19 cellular contexts compared by ENCODE assay signal in the genomic region with DNA sequence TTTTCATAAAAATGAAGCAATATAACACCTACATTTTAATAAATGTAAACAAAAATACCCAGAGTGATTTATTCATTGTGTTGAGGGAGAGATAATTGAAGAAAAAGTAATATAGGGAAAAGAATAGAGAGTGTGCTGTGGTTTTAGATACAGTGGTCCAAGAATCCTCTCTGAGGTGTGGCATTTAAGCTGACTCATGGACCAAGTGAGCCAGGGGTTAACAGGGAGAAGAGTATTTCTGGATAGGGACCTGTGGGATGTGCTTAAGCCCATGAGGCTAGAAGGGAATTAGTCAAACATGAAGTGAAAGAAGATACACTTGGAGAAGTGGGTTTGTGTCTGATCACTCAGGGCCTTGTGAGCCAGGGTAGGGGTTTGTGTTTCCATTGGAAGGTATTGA.
DNase-seq lines count a peak whose midpoint lies in the region; TF ChIP-seq lines count a peak whose summit lies in the region.
"Had no signal": no experiment of that assay in that cellular context is flagged by ENCODE, and none has a peak within 500 bp of the region (broad histone marks: within the 10 kb centered on the region; RNA-seq: fewer than 3 reads in every experiment).

No MANE protein-coding gene starts in this region.

- H4K5ac ChIP-seq in mesendoderm (ENCODE audit: low read length): no peak overlapping the region

- intact Hi-C loops in ovary (cut with DNase I): no loop called here
- intact Hi-C loops in ascending aorta (cut with DNase I): no loop called here

- H3K4me2 ChIP-seq in mesendoderm (ENCODE audit: low read length): no peak overlapping the region
- H3K4me2 ChIP-seq: A549, BLaER1, GM23338 had no signal

- TF ChIP-seq CTCF in ovary (IDR thresholded peaks at IDR 0.05): no peak
- TF ChIP-seq CTCF in GM10248 (IDR thresholded peaks at IDR 0.05; ENCODE audit: control extremely low read depth, extremely low read depth, low read depth, missing control alignments): no peak
- TF ChIP-seq CTCF in ascending aorta (IDR thresholded peaks at IDR 0.05): no peak

- TF ChIP-seq EP300 in ovary (IDR thresholded peaks at IDR 0.05): no peak

- H4K8ac ChIP-seq in mesendoderm (ENCODE audit: low read depth, low read length): no peak overlapping the region

- H2AK5ac ChIP-seq in mesendoderm (ENCODE audit: low read length): no peak overlapping the region

- TF ChIP-seq POLR2A in ovary (IDR thresholded peaks at IDR 0.05): no peak

- peak overlapping the region; percentile 51 for H3K18ac ChIP-seq in mesendoderm (ENCODE audit: low read length)

- no peak overlapping the region for H2BK120ac ChIP-seq in mesendoderm (ENCODE audit: low read depth, low read length)

- H3K27ac ChIP-seq in mesendoderm (ENCODE audit: low read depth, low read length): no peak overlapping the region
- no peak overlapping the region for H3K27ac ChIP-seq in ovary
- H3K27ac ChIP-seq in ascending aorta: no peak overlapping the region
- H3K27ac ChIP-seq: 22Rv1, A549, BLaER1, HL-60 had no signal

- H3K27me3 ChIP-seq in mesendoderm (ENCODE audit: insufficient read depth, low read length, poor library complexity) (no peaks in the 10 kb centered on the region), ovary (no peaks in the 10 kb centered on the region), ascending aorta (no peaks in the 10 kb centered on the region)
- H3K27me3 ChIP-seq: BLaER1 had no signal

- no peak overlapping the region for H3K56ac ChIP-seq in mesendoderm (ENCODE audit: low read length)

- H3K9me3 ChIP-seq in ovary (no peaks in the 10 kb centered on the region), ascending aorta (no peaks in the 10 kb centered on the region)
- H3K9me3 ChIP-seq: A549, BLaER1 had no signal

- H3K79me2 ChIP-seq in mesendoderm (ENCODE audit: control insufficient read depth, insufficient read depth, low read length): no peaks in the 10 kb centered on the region

- no peak overlapping the region for H3K23ac ChIP-seq in mesendoderm (ENCODE audit: low read length)

- no peak overlapping the region for H3K4ac ChIP-seq in mesendoderm (ENCODE audit: low read depth, low read length)

- H3K36me3 ChIP-seq in mesendoderm (ENCODE audit: control insufficient read depth, insufficient read depth, low read length) (no peaks in the 10 kb centered on the region), ovary (no peaks in the 10 kb centered on the region), ascending aorta (no peaks in the 10 kb centered on the region)
- H3K36me3 ChIP-seq: BLaER1 had no signal

- CTCF ChIA-PET in GM10248 (lab: Yijun Ruan, JAX): no interaction called here

- POLR2A ChIA-PET in GM10248 (lab: Yijun Ruan, JAX): no interaction called here

- H3K4me1 ChIP-seq in mesendoderm (ENCODE audit: control insufficient read depth, low read depth, low read length) (no peaks in the 10 kb centered on the region), ovary (ENCODE audit: insufficient read depth) (no peaks in the 10 kb centered on the region), ascending aorta (no peaks in the 10 kb centered on the region)
- H3K4me1 ChIP-seq: A549, BLaER1 had no signal

- H2BK5ac ChIP-seq in mesendoderm (ENCODE audit: low read length): no peak overlapping the region

- H3K4me3 ChIP-seq in mesendoderm (ENCODE audit: low read length): no peak overlapping the region
- no peak overlapping the region for H3K4me3 ChIP-seq in ovary
- H3K4me3 ChIP-seq in ascending aorta: no peak overlapping the region
- H3K4me3 ChIP-seq: A549, BLaER1, GM23338 had no signal

- no peaks in the 10 kb centered on the region for H3K79me1 ChIP-seq in mesendoderm (ENCODE audit: low read length)

- DNase-seq in HT1080 (ENCODE audit: low read depth): peak; percentile 72
- DNase-seq in SW480 (ENCODE audit: low spot score): peak; percentile 0
- DNase-seq in astrocyte of the hippocampus (ENCODE audit: low read depth, low spot score): peak; percentile 31
- no peak for DNase-seq in mesendoderm
- no peak for DNase-seq in ovary
- no peak for DNase-seq in GM10248 (ENCODE audit: extremely low spot score)
- DNase-seq in ascending aorta (ENCODE audit: low spot score in 2 of 2): no peak
- no peak for DNase-seq in stimulated activated CD8-positive, alpha-beta memory T cell treated with anti-CD3 and anti-CD28 coated beads, Interleukin-4, amount 100 ng/mL, for 48 hours
- DNase-seq: AML-193; CD4-positive, alpha-beta memory T cell; DMS153; DMS79; GDM1; HCEC 1CT had no signal

- H2BK15ac ChIP-seq in mesendoderm (replicated peaks; ENCODE audit: low read depth): no peak overlapping the region

- no peak overlapping the region for H3K9ac ChIP-seq in mesendoderm (ENCODE audit: low read length)
- H3K9ac ChIP-seq: BLaER1 had no signal

Comparison
In these comparisons a context has a peak if more than half of its experiments do, and no peak if none do; other contexts are left out.
1. DNase-seq: peak in HT1080 (single experiment), SW480 (single experiment) and astrocyte of the hippocampus (single experiment); none in mesendoderm (single experiment), ovary (0 of 5), GM10248 (single experiment), ascending aorta (0 of 2) and stimulated activated CD8-positive, alpha-beta memory T cell treated with anti-CD3 and anti-CD28 coated beads, Interleukin-4, amount 100 ng/mL, for 48 hours (single experiment).